In genomic region chr1:165871311-165872067, GRCh38 we compare ENCODE assay signal across 1 cellular context.
TF ChIP-seq lines count a peak whose summit lies in the region.

No MANE protein-coding gene starts in this region.

TF ChIP-seq in K562, 482 proteins besides CTCF, POLR2A, EP300 and RAD21 (continued from another document and continues in another):
- TF ChIP-seq, protein P1, sequence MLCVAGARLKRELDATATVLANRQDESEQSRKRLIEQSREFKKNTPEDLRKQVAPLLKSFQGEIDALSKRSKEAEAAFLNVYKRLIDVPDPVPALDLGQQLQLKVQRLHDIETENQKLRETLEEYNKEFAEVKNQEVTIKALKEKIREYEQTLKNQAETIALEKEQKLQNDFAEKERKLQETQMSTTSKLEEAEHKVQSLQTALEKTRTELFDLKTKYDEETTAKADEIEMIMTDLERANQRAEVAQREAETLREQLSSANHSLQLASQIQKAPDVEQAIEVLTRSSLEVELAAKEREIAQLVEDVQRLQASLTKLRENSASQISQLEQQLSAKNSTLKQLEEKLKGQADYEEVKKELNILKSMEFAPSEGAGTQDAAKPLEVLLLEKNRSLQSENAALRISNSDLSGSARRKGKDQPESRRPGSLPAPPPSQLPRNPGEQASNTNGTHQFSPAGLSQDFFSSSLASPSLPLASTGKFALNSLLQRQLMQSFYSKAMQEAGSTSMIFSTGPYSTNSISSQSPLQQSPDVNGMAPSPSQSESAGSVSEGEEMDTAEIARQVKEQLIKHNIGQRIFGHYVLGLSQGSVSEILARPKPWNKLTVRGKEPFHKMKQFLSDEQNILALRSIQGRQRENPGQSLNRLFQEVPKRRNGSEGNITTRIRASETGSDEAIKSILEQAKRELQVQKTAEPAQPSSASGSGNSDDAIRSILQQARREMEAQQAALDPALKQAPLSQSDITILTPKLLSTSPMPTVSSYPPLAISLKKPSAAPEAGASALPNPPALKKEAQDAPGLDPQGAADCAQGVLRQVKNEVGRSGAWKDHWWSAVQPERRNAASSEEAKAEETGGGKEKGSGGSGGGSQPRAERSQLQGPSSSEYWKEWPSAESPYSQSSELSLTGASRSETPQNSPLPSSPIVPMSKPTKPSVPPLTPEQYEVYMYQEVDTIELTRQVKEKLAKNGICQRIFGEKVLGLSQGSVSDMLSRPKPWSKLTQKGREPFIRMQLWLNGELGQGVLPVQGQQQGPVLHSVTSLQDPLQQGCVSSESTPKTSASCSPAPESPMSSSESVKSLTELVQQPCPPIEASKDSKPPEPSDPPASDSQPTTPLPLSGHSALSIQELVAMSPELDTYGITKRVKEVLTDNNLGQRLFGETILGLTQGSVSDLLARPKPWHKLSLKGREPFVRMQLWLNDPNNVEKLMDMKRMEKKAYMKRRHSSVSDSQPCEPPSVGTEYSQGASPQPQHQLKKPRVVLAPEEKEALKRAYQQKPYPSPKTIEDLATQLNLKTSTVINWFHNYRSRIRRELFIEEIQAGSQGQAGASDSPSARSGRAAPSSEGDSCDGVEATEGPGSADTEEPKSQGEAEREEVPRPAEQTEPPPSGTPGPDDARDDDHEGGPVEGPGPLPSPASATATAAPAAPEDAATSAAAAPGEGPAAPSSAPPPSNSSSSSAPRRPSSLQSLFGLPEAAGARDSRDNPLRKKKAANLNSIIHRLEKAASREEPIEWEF (CRISPR knock-in tag; IDR thresholded peaks at IDR 0.05), result no peak
- no peak for TF ChIP-seq ZBED1 (IDR thresholded peaks at IDR 0.05)
- no peak for TF ChIP-seq CTBP1 (IDR thresholded peaks at IDR 0.05; ENCODE audit: borderline replicate concordance)
- no peak for TF ChIP-seq TEAD1 (CRISPR knock-in tag; IDR thresholded peaks at IDR 0.05)
- no peak for TF ChIP-seq ZNF436 (CRISPR knock-in tag; IDR thresholded peaks at IDR 0.05)
- TF ChIP-seq GABPA (tag; conservative IDR thresholded peaks at IDR 0.05; ENCODE audit: low read depth), result peak; percentile 52; the same call in 1 of the 2 replicates
- no peak for TF ChIP-seq HIVEP1 (CRISPR knock-in tag; IDR thresholded peaks at IDR 0.05)
- TF ChIP-seq LEF1 (IDR thresholded peaks at IDR 0.05), result peak; percentile 100
- no peak for TF ChIP-seq MECOM (CRISPR knock-in tag; IDR thresholded peaks at IDR 0.05)
- peak; percentile 21; the same call in 1 of the 2 replicates for TF ChIP-seq BCOR (IDR thresholded peaks at IDR 0.05)
- no peak for TF ChIP-seq BHLHE40 (IDR thresholded peaks at IDR 0.05; ENCODE audit: low read length)
- TF ChIP-seq IRF2 (CRISPR knock-in tag; IDR thresholded peaks at IDR 0.05), result no peak
- no peak for TF ChIP-seq PHTF2 (CRISPR knock-in tag; IDR thresholded peaks at IDR 0.05)
- no peak for TF ChIP-seq XRCC5 (IDR thresholded peaks at IDR 0.05; ENCODE audit: low read depth, low read length)
- TF ChIP-seq GTF2A2 (tag; IDR thresholded peaks at IDR 0.05), result no peak
- TF ChIP-seq GTF3C2 (IDR thresholded peaks at IDR 0.05; ENCODE audit: borderline replicate concordance, extremely low read depth, insufficient read length), result no peak
- TF ChIP-seq MYBL2 (IDR thresholded peaks at IDR 0.05; ENCODE audit: low read depth), result no peak
- TF ChIP-seq MYBL2 (CRISPR knock-in tag; IDR thresholded peaks at IDR 0.05; ENCODE audit: borderline replicate concordance), result no peak
- no peak for TF ChIP-seq KLF13 (tag; IDR thresholded peaks at IDR 0.05; ENCODE audit: borderline replicate concordance, low read depth)
- TF ChIP-seq SMAD2 (IDR thresholded peaks at IDR 0.05; ENCODE audit: low read depth, low read length), result no peak
- no peak for TF ChIP-seq ZNF263 (CRISPR knock-in tag; IDR thresholded peaks at IDR 0.05; ENCODE audit: borderline replicate concordance)
- no peak for TF ChIP-seq ZNF384 (IDR thresholded peaks at IDR 0.05; ENCODE audit: low read depth, low read length)
- no peak for TF ChIP-seq TCFL5 (CRISPR knock-in tag; conservative IDR thresholded peaks at IDR 0.05)
- TF ChIP-seq SMARCE1 (IDR thresholded peaks at IDR 0.05), result no peak
- TF ChIP-seq NR2C2 (CRISPR knock-in tag; IDR thresholded peaks at IDR 0.05), result no peak
- peak; percentile 64 for TF ChIP-seq NR2C2 (tag; IDR thresholded peaks at IDR 0.05)
- peak in 1 of 2 experiments; percentile 22; a peak in 1 of 4 replicates for TF ChIP-seq ETV6 (IDR thresholded peaks at IDR 0.05; ENCODE audit: borderline replicate concordance in 1 of 2, low read depth in 2 of 2, low read length in 1 of 2)
- TF ChIP-seq ETV6 (CRISPR knock-in tag; IDR thresholded peaks at IDR 0.05; ENCODE audit: borderline replicate concordance), result no peak
- TF ChIP-seq ZBTB1 (CRISPR knock-in tag; IDR thresholded peaks at IDR 0.05; ENCODE audit: borderline replicate concordance, low read depth), result no peak
- TF ChIP-seq ZNF57 (CRISPR knock-in tag; IDR thresholded peaks at IDR 0.05), result no peak
- TF ChIP-seq, protein P2, sequence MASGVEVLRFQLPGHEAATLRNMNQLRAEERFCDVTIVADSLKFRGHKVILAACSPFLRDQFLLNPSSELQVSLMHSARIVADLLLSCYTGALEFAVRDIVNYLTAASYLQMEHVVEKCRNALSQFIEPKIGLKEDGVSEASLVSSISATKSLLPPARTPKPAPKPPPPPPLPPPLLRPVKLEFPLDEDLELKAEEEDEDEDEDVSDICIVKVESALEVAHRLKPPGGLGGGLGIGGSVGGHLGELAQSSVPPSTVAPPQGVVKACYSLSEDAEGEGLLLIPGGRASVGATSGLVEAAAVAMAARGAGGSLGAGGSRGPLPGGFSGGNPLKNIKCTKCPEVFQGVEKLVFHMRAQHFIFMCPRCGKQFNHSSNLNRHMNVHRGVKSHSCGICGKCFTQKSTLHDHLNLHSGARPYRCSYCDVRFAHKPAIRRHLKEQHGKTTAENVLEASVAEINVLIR (CRISPR knock-in tag; IDR thresholded peaks at IDR 0.05), result no peak
- no peak for TF ChIP-seq BRF1 (IDR thresholded peaks at IDR 0.05; ENCODE audit: borderline replicate concordance, extremely low read depth, insufficient read length)
- no peak for TF ChIP-seq SMAD1 (IDR thresholded peaks at IDR 0.05; ENCODE audit: low read depth, low read length, partially characterized antibody)
- no peak for TF ChIP-seq HDGF (IDR thresholded peaks at IDR 0.05)
- no peak for TF ChIP-seq RBM17 (IDR thresholded peaks at IDR 0.05; ENCODE audit: borderline replicate concordance, low read depth, low read length)
- TF ChIP-seq MCM3 (IDR thresholded peaks at IDR 0.05), result no peak
- no peak for TF ChIP-seq ZNF444 (CRISPR knock-in tag; IDR thresholded peaks at IDR 0.05)
- TF ChIP-seq KDM2B (CRISPR knock-in tag; IDR thresholded peaks at IDR 0.05), result no peak
- no peak for TF ChIP-seq DDX20 (tag; IDR thresholded peaks at IDR 0.05; ENCODE audit: low read depth)
- TF ChIP-seq ZNF398 (CRISPR knock-in tag; IDR thresholded peaks at IDR 0.05), result no peak
- TF ChIP-seq POLR2B (IDR thresholded peaks at IDR 0.05; ENCODE audit: low read depth, partially characterized antibody), result no peak
- TF ChIP-seq REST (CRISPR knock-in tag; IDR thresholded peaks at IDR 0.05; ENCODE audit: low read depth), result no peak
- TF ChIP-seq PTBP1 (IDR thresholded peaks at IDR 0.05; ENCODE audit: low read depth, low read length), result no peak
- TF ChIP-seq, protein P3, sequence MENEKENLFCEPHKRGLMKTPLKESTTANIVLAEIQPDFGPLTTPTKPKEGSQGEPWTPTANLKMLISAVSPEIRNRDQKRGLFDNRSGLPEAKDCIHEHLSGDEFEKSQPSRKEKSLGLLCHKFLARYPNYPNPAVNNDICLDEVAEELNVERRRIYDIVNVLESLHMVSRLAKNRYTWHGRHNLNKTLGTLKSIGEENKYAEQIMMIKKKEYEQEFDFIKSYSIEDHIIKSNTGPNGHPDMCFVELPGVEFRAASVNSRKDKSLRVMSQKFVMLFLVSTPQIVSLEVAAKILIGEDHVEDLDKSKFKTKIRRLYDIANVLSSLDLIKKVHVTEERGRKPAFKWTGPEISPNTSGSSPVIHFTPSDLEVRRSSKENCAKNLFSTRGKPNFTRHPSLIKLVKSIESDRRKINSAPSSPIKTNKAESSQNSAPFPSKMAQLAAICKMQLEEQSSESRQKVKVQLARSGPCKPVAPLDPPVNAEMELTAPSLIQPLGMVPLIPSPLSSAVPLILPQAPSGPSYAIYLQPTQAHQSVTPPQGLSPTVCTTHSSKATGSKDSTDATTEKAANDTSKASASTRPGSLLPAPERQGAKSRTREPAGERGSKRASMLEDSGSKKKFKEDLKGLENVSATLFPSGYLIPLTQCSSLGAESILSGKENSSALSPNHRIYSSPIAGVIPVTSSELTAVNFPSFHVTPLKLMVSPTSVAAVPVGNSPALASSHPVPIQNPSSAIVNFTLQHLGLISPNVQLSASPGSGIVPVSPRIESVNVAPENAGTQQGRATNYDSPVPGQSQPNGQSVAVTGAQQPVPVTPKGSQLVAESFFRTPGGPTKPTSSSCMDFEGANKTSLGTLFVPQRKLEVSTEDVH (IDR thresholded peaks at IDR 0.05; ENCODE audit: low read depth, partially characterized antibody), result no peak
- no peak for TF ChIP-seq ERF (CRISPR knock-in tag; IDR thresholded peaks at IDR 0.05)
- no peak for TF ChIP-seq MYNN (IDR thresholded peaks at IDR 0.05)
- no peak for TF ChIP-seq MYNN (CRISPR knock-in tag; IDR thresholded peaks at IDR 0.05)
- TF ChIP-seq, protein P4, sequence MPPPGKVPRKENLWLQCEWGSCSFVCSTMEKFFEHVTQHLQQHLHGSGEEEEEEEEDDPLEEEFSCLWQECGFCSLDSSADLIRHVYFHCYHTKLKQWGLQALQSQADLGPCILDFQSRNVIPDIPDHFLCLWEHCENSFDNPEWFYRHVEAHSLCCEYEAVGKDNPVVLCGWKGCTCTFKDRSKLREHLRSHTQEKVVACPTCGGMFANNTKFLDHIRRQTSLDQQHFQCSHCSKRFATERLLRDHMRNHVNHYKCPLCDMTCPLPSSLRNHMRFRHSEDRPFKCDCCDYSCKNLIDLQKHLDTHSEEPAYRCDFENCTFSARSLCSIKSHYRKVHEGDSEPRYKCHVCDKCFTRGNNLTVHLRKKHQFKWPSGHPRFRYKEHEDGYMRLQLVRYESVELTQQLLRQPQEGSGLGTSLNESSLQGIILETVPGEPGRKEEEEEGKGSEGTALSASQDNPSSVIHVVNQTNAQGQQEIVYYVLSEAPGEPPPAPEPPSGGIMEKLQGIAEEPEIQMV (tag; conservative IDR thresholded peaks at IDR 0.05; ENCODE audit: low read depth), result no peak
- TF ChIP-seq PURB (CRISPR knock-in tag; IDR thresholded peaks at IDR 0.05; ENCODE audit: low read depth), result no peak
- TF ChIP-seq ZNF668 (CRISPR knock-in tag; IDR thresholded peaks at IDR 0.05), result no peak
- no peak for TF ChIP-seq NCOA1 (IDR thresholded peaks at IDR 0.05; ENCODE audit: low read depth)
- TF ChIP-seq CEBPB (tag; IDR thresholded peaks at IDR 0.05), result no peak
